In genomic region chr1:112882271-112882744, GRCh38 we compare ENCODE assay signal across 11 cellular contexts.
DNase-seq lines count a peak whose midpoint lies in the region; ATAC-seq and TF ChIP-seq lines count a peak whose summit lies in the region.
"Had no signal": no experiment of that assay in that cellular context is flagged by ENCODE, and none has a peak within 500 bp of the region (broad histone marks: within the 10 kb centered on the region; RNA-seq: fewer than 3 reads in every experiment).

No MANE protein-coding gene starts in this region.

- peak overlapping the region; percentile 63 to 72 (median 65) for H3K27ac Mint-ChIP-seq in nephron

- no peaks in the 10 kb centered on the region for H3K27me3 Mint-ChIP-seq in nephron (ENCODE audit: low read depth)

- no peaks in the 10 kb centered on the region for H3K9me3 Mint-ChIP-seq in nephron

- H3K36me3 Mint-ChIP-seq in nephron (ENCODE audit: low read depth) = no peaks in the 10 kb centered on the region

- ATAC-seq in esophagus mucosa = peak; percentile 53

- DNase-seq in CD1c-positive myeloid dendritic cell (ENCODE audit: extremely low spot score) (peak; percentile 63), NCI-H82 (lab: John Stamatoyannopoulos, UW) (peak; percentile 90), UCSD-AML1 (lab: John Stamatoyannopoulos, UW; ENCODE audit: unreplicated experiment) (no peak), NCI-H2029 treated with DMSO at 0.1 percent for 48 hours (lab: John Stamatoyannopoulos, UW) (no peak), DMS79 (lab: John Stamatoyannopoulos, UW) (no peak)
- DNase-seq in stimulated activated CD4-positive, alpha-beta T cell treated with anti-CD3 and anti-CD28 coated beads, Interleukin-2, amount 100 ng/mL, for 48 hours = no peak
- DNase-seq: activated CD8-positive, alpha-beta memory T cell treated with anti-CD3 and anti-CD28 coated beads for 24 hours; adrenal gland; NCI-H345 had no signal

- H3K4me1 Mint-ChIP-seq in nephron = peaks cover 18% of the 10 kb centered on the region

- TF ChIP-seq CTCF in nephron (IDR thresholded peaks at IDR 0.05; ENCODE audit: unreplicated experiment in 3 of 3) = no peak

- no peak overlapping the region for H3K4me3 Mint-ChIP-seq in nephron

Comparison
In these comparisons a context has a peak if more than half of its experiments do, and no peak if none do; other contexts are left out.
1. DNase-seq: peak in CD1c-positive myeloid dendritic cell (single experiment) and NCI-H82 (single experiment); none in stimulated activated CD4-positive, alpha-beta T cell treated with anti-CD3 and anti-CD28 coated beads, Interleukin-2, amount 100 ng/mL, for 48 hours (0 of 2), UCSD-AML1 (single experiment), NCI-H2029 treated with DMSO at 0.1 percent for 48 hours (single experiment) and DMS79 (single experiment).